Comparison of ENCODE assay signal across 14 cellular contexts in genomic region chr5:10655041-10655685, GRCh38.
DNase-seq lines count a peak whose midpoint lies in the region; ATAC-seq and TF ChIP-seq lines count a peak whose summit lies in the region.
"Had no signal": no experiment of that assay in that cellular context is flagged by ENCODE, and none has a peak within 500 bp of the region (broad histone marks: within the 10 kb centered on the region; RNA-seq: fewer than 3 reads in every experiment).

No MANE protein-coding gene starts in this region.

- H3K4me3 Mint-ChIP-seq in CD14-positive monocyte: no peak overlapping the region
- peak overlapping the region in 2 of 4 donors; percentile 5 to 28 for H3K4me3 Mint-ChIP-seq in IgD-negative memory B cell
- H3K4me3 Mint-ChIP-seq: activated naive CD4-positive, alpha-beta T cell treated with anti-CD3 and anti-CD28 coated beads, Interleukin-2, amount 10 ng/mL, durations not matched to agents 7 days and 5 days; naive thymus-derived CD4-positive, alpha-beta T cell had no signal

- H3K27ac ChIP-seq in gastroesophageal sphincter: no peak overlapping the region
- H3K27ac ChIP-seq: C4-2B, KMS-11, upper lobe of left lung had no signal

- TF ChIP-seq CTCF in CD14-positive monocyte (IDR thresholded peaks at IDR 0.05): no peak
- TF ChIP-seq CTCF in epithelial cell of esophagus (IDR thresholded peaks at IDR 0.05; ENCODE audit: insufficient read depth, low read depth, low read length, missing control alignments): no peak
- TF ChIP-seq CTCF in omental fat pad (IDR thresholded peaks at IDR 0.05): no peak
- no peak for TF ChIP-seq CTCF in gastroesophageal sphincter (IDR thresholded peaks at IDR 0.05)

- H3K4me1 Mint-ChIP-seq in CD14-positive monocyte (no peaks in the 10 kb centered on the region), IgD-negative memory B cell (peaks cover 0 to 14% (median 2%) of the 10 kb centered on the region in 3 donors)
- H3K4me1 Mint-ChIP-seq: activated naive CD4-positive, alpha-beta T cell treated with anti-CD3 and anti-CD28 coated beads, Interleukin-2, amount 10 ng/mL, durations not matched to agents 7 days and 5 days; naive thymus-derived CD4-positive, alpha-beta T cell had no signal

- peaks cover 0 to 2% (median 1%) of the 10 kb centered on the region in 3 donors for H3K27me3 Mint-ChIP-seq in CD14-positive monocyte (ENCODE audit: low read depth in 3 of 3)
- H3K27me3 Mint-ChIP-seq in IgD-negative memory B cell: no peaks in the 10 kb centered on the region
- H3K27me3 Mint-ChIP-seq: activated naive CD4-positive, alpha-beta T cell treated with anti-CD3 and anti-CD28 coated beads, Interleukin-2, amount 10 ng/mL, durations not matched to agents 7 days and 5 days; naive thymus-derived CD4-positive, alpha-beta T cell had no signal

- H3K36me3 Mint-ChIP-seq in CD14-positive monocyte: no peaks in the 10 kb centered on the region
- peaks cover 1% of the 10 kb centered on the region for H3K36me3 Mint-ChIP-seq in IgD-negative memory B cell
- H3K36me3 Mint-ChIP-seq: activated naive CD4-positive, alpha-beta T cell treated with anti-CD3 and anti-CD28 coated beads, Interleukin-2, amount 10 ng/mL, durations not matched to agents 7 days and 5 days had no signal

- no peak for TF ChIP-seq POLR2A in gastroesophageal sphincter (IDR thresholded peaks at IDR 0.05)

- intact Hi-C loops in CD14-positive monocyte (cut with micrococcal nuclease): no loop called here

- H3K9me3 Mint-ChIP-seq in CD14-positive monocyte: peaks cover 0 to under 1% (median 0%) of the 10 kb centered on the region in 7 donors
- peaks cover 0 to 3% (median 0%) of the 10 kb centered on the region in 3 donors for H3K9me3 Mint-ChIP-seq in IgD-negative memory B cell
- H3K9me3 Mint-ChIP-seq: activated naive CD4-positive, alpha-beta T cell treated with anti-CD3 and anti-CD28 coated beads, Interleukin-2, amount 10 ng/mL, durations not matched to agents 7 days and 5 days had no signal

- H3K4me3 ChIP-seq in epithelial cell of esophagus (ENCODE audit: low read length): no peak overlapping the region
- H3K4me3 ChIP-seq in gastroesophageal sphincter: no peak overlapping the region
- H3K4me3 ChIP-seq: upper lobe of left lung had no signal

- no peaks in the 10 kb centered on the region for H3K9me3 ChIP-seq in gastroesophageal sphincter
- H3K9me3 ChIP-seq: upper lobe of left lung had no signal

- ATAC-seq in GM19023 (IDR thresholded peaks at IDR 0.05; ENCODE audit: unreplicated experiment) (peak; percentile 57), omental fat pad (ENCODE audit: low FRiP score) (no peak), GM21825 (IDR thresholded peaks at IDR 0.05; ENCODE audit: unreplicated experiment) (no peak), gastroesophageal sphincter (no peak)
- ATAC-seq: naive thymus-derived CD4-positive, alpha-beta T cell had no signal

- WGBS in gastroesophageal sphincter (ENCODE audit: low coverage in 1 of 2), 2 donors: 86 to 94% methylated on average over 3 to 16 of the region's 22 CpGs

- H3K27me3 ChIP-seq in gastroesophageal sphincter: peaks cover 22% of the 10 kb centered on the region
- H3K27me3 ChIP-seq: upper lobe of left lung had no signal

- H3K36me3 ChIP-seq in gastroesophageal sphincter: no peaks in the 10 kb centered on the region
- H3K36me3 ChIP-seq: upper lobe of left lung had no signal

- peaks cover 0 to 13% (median 4%) of the 10 kb centered on the region in 3 donors for H3K4me1 ChIP-seq in gastroesophageal sphincter
- H3K4me1 ChIP-seq: upper lobe of left lung had no signal

- H3K27ac Mint-ChIP-seq in CD14-positive monocyte: peak overlapping the region in 2 of 7 donors; percentile 24 to 57
- peak overlapping the region in 2 of 3 donors; percentile 18 to 19 for H3K27ac Mint-ChIP-seq in IgD-negative memory B cell
- H3K27ac Mint-ChIP-seq: activated naive CD4-positive, alpha-beta T cell treated with anti-CD3 and anti-CD28 coated beads, Interleukin-2, amount 10 ng/mL, durations not matched to agents 7 days and 5 days; naive thymus-derived CD4-positive, alpha-beta T cell had no signal

- no peak for TF ChIP-seq EP300 in gastroesophageal sphincter (IDR thresholded peaks at IDR 0.05)

- DNase-seq in CD14-positive monocyte (ENCODE audit: low spot score) (peak; percentile 22), epithelial cell of esophagus (ENCODE audit: low read depth) (peak; percentile 70), superior temporal gyrus (ENCODE audit: extremely low spot score) (no peak), omental fat pad (ENCODE audit: low spot score) (no peak)
- DNase-seq: activated CD4-positive, alpha-beta T cell treated with anti-CD3 and anti-CD28 coated beads for 4 hours; activated naive CD4-positive, alpha-beta T cell treated with anti-CD3 and anti-CD28 coated beads, Interleukin-2, amount 10 ng/mL, durations not matched to agents 7 days and 5 days; naive thymus-derived CD4-positive, alpha-beta T cell; upper lobe of left lung had no signal

Comparison
In these comparisons a context has a peak if more than half of its experiments do, and no peak if none do; other contexts are left out.
1. DNase-seq: peak in CD14-positive monocyte (single experiment) and epithelial cell of esophagus (single experiment); none in superior temporal gyrus (single experiment) and omental fat pad (single experiment).